Comparison of ENCODE assay signal across 1 cellular context in the genomic region with DNA sequence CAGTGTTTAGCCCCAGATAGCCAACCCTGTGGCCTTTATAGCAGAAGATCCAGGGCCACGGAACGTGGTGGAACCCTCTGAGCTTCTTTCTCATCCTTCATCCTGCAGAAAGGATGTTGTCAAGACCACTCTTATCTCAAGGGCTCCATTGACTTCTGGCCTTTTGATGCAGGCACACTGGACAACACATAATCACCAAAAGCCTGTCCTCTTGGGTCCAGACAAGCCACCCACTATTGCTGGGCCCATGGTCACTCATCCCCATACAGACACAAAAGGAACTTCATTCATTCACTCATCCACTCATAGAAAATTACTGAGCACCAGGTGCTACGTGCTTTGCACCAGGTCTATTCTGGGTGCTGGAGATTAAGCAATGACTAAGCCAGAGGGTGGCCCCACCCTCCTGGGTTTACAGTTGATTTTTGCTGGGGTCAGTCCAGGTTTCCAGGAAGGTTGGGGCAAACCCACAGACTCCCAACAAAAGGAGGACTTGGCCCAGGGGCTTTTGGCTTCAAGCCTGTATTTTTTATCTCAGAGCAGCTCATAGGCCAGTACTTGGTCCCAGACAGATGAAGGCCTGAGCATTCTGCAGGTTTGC.
TF ChIP-seq lines count a peak whose summit lies in the region.

No MANE protein-coding gene starts in this region.

TF ChIP-seq in SK-N-SH, 30 proteins besides CTCF, POLR2A, EP300 and RAD21 (continued from another document):
- TF ChIP-seq, protein P1, sequence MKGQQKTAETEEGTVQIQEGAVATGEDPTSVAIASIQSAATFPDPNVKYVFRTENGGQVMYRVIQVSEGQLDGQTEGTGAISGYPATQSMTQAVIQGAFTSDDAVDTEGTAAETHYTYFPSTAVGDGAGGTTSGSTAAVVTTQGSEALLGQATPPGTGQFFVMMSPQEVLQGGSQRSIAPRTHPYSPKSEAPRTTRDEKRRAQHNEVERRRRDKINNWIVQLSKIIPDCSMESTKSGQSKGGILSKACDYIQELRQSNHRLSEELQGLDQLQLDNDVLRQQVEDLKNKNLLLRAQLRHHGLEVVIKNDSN (IDR thresholded peaks at IDR 0.05; ENCODE audit: borderline replicate concordance, low read depth) = no peak
- TF ChIP-seq MXI1 (IDR thresholded peaks at IDR 0.05; ENCODE audit: low read depth, low read length) (no peak), RXRA (IDR thresholded peaks at IDR 0.05; ENCODE audit: borderline replicate concordance, low read depth) (no peak), EZH2phosphoT487 (IDR thresholded peaks at IDR 0.05; ENCODE audit: borderline replicate concordance, low read depth) (no peak), NFIC (IDR thresholded peaks at IDR 0.05; ENCODE audit: borderline replicate concordance) (no peak), CHD2 (IDR thresholded peaks at IDR 0.05; ENCODE audit: low read length, partially characterized antibody) (no peak)
